ENCODE assay signal across 8 cellular contexts in the genomic region with DNA sequence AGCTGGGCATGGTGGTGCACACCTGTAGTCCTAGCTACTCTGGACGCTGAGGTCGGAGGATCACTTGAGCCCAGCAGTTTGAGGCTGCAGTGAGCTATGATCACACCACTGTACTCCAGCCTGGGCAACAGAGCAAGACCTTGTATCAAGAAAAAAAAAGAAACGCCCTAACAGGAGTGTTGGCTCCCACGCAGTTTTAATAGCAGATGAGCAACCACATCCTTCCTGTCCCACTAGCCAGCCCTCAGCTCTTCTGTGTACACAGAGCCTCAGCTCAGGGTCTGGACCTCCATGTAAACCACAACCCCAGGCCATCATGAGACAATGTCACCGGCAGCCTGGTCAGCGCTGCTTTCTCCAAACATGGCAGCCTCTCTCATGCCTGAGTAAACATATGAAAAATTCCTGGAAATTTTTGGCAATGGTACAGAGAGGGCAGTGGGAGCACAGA.
DNase-seq lines count a peak whose midpoint lies in the region; ATAC-seq and TF ChIP-seq lines count a peak whose summit lies in the region.

No MANE protein-coding gene starts in this region.

- TF ChIP-seq CTCF in GM12865 (IDR thresholded peaks at IDR 0.05; ENCODE audit: insufficient read depth, low read depth, low read length, missing control alignments): no peak
- no peak for TF ChIP-seq CTCF in GM20000 (IDR thresholded peaks at IDR 0.05; ENCODE audit: extremely low read depth, missing control alignments)
- no peak for TF ChIP-seq CTCF in activated B cell treated with CpG ODN at 0.5 μM for 24 hours (IDR thresholded peaks at IDR 0.05)
- TF ChIP-seq CTCF in BE2C (IDR thresholded peaks at IDR 0.05; ENCODE audit: low read depth, low read length): no peak

- peaks cover 46% of the 10 kb centered on the region for H3K36me3 Mint-ChIP-seq in activated B cell treated with CpG ODN at 0.5 μM for 24 hours (ENCODE audit: low read depth)

- H3K4me1 Mint-ChIP-seq in activated B cell treated with CpG ODN at 0.5 μM for 24 hours: peaks cover 93% of the 10 kb centered on the region

- POLR2A ChIA-PET in activated B cell treated with CpG ODN at 0.5 μM for 24 hours (lab: Charles Lee): interaction anchor here (0.6 to 3.0 kb wide), 14 partner anchors 8 to 602 kb away, joined by 3 to 38 read pairs (median 8); a partner anchor contains a TSS

- intact Hi-C loops in activated B cell treated with CpG ODN at 0.5 μM for 24 hours (cut with micrococcal nuclease): loop anchor here (1.0 to 10.0 kb wide), 6 partner anchors 9 to 1071 kb away; a partner anchor contains a TSS

- H3K9me3 ChIP-seq in BE2C: no peaks in the 10 kb centered on the region

- H3K4me3 Mint-ChIP-seq in activated B cell treated with CpG ODN at 0.5 μM for 24 hours: peak overlapping the region; percentile 68

- peak; percentile 88 for ATAC-seq in HG03457 (IDR thresholded peaks at IDR 0.05; ENCODE audit: unreplicated experiment)
- peak; percentile 75 for ATAC-seq in activated B cell treated with CpG ODN at 0.5 μM for 24 hours (ENCODE audit: low read depth)

- H3K27me3 Mint-ChIP-seq in activated B cell treated with CpG ODN at 0.5 μM for 24 hours: no peaks in the 10 kb centered on the region

- no peaks in the 10 kb centered on the region for H3K27me3 ChIP-seq in BE2C

- H3K36me3 ChIP-seq in BE2C: peaks cover 5% of the 10 kb centered on the region; the same call in 1 of the 2 replicates

- H3K27ac Mint-ChIP-seq in activated B cell treated with CpG ODN at 0.5 μM for 24 hours: peak overlapping the region; percentile 94

- DNase-seq in GM12865 (ENCODE audit: low read depth) (peak; percentile 97), GM20000 (ENCODE audit: low spot score) (peak; percentile 74), activated B cell treated with CpG ODN at 0.5 μM for 24 hours (no peak), left kidney (ENCODE audit: low read depth, low spot score) (peak; percentile 25), NCI-H1436 treated with DMSO at 0.1 percent for 48 hours (lab: John Stamatoyannopoulos, UW) (no peak), COLO829 (ENCODE audit: low spot score) (no peak), BE2C (no peak)

- CTCF ChIA-PET in activated B cell treated with CpG ODN at 0.5 μM for 24 hours (lab: Charles Lee): interaction anchor here (0.7 to 2.0 kb wide), 4 partner anchors 17 to 107 kb away, joined by 3 to 4 read pairs (median 4); no protein-coding TSS in a partner anchor

- H3K9me3 Mint-ChIP-seq in activated B cell treated with CpG ODN at 0.5 μM for 24 hours: peaks cover 2% of the 10 kb centered on the region

- peaks cover 8% of the 10 kb centered on the region for H3K4me1 ChIP-seq in BE2C

- H3K4me3 ChIP-seq in GM12865 (ENCODE audit: low read depth, low read length) (peak overlapping the region; percentile 50), BE2C (ENCODE audit: low read depth, low read length) (no peak overlapping the region)

Comparison
In these comparisons a context has a peak if more than half of its experiments do, and no peak if none do; other contexts are left out.
1. DNase-seq: peak in GM12865 (single experiment), GM20000 (single experiment) and left kidney (single experiment); none in activated B cell treated with CpG ODN at 0.5 μM for 24 hours (single experiment), NCI-H1436 treated with DMSO at 0.1 percent for 48 hours (single experiment), COLO829 (single experiment) and BE2C (single experiment).